Comparison of ENCODE assay signal across 11 cellular contexts in the genomic region with DNA sequence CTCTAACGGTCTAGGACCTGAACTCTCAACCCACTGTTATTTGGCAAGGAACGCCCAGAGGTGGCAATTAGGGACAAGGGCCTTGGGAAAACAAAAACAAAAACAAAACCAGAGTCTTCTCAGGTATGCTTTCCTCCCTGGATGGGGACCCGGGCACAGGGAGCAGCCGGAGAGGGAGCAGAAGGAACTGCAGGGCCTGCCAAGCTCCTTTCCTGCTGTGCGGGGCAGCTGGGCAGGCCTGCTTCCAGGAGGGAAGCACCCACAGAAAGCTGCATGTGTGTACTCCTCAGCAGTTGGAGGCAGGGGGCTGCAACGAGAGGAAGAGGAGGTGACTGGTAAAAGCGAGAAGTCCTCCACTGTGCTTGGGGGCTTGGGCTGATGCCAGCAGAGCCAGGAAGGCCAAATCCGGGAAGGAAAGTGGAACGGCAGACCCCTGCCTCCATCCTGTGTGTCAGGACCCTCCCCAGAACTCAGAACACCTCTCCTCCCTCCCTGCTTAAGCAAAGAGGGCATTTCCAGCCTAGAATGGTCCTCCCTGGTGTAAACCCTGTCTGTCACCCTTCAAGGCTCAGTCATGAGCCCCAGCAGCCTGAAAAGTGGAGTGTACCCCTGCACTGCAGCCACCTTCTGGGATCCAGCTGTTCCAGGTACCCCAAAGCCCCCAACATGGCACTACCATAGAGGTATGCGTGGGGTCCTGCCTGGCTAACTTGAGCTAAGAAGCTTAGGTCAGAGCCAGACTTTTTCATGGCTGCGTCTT. TPM values are rescaled to one million over a fixed set of nuclear protein-coding genes. Genes with fewer than 3 reads are reported as not detected.
A peak's percentile ranks its signal among the peaks of the same experiment; 100 is the strongest.
DNase-seq lines count a peak whose midpoint lies in the region; ATAC-seq and TF ChIP-seq lines count a peak whose summit lies in the region.
"Had no signal": no experiment of that assay in that cellular context is flagged by ENCODE, and none has a peak within 500 bp of the region (broad histone marks: within the 10 kb centered on the region; RNA-seq: fewer than 3 reads in every experiment).

No MANE protein-coding gene starts in this region.

- H3K4me1 ChIP-seq in tibial nerve = peaks cover 0 to 37% (median 12%) of the 10 kb centered on the region in 4 donors

- no peaks in the 10 kb centered on the region for H3K9me3 Mint-ChIP-seq in activated naive CD4-positive, alpha-beta T cell treated with anti-CD3 and anti-CD28 coated beads for 36 hours
- no peaks in the 10 kb centered on the region for H3K9me3 Mint-ChIP-seq in activated CD8-positive, alpha-beta T cell treated with anti-CD3 and anti-CD28 coated beads for 36 hours
- no peaks in the 10 kb centered on the region for H3K9me3 Mint-ChIP-seq in immature natural killer cell
- H3K9me3 Mint-ChIP-seq: nephron had no signal

- peak overlapping the region; percentile 97 for H3K27ac Mint-ChIP-seq in activated naive CD4-positive, alpha-beta T cell treated with anti-CD3 and anti-CD28 coated beads for 36 hours
- H3K27ac Mint-ChIP-seq in activated CD8-positive, alpha-beta T cell treated with anti-CD3 and anti-CD28 coated beads for 36 hours = peak overlapping the region; percentile 98
- peak overlapping the region; percentile 84 to 96 (median 92) for H3K27ac Mint-ChIP-seq in immature natural killer cell

- no peak for TF ChIP-seq EP300 in tibial nerve (IDR thresholded peaks at IDR 0.05)

- DNase-seq in activated naive CD4-positive, alpha-beta T cell treated with anti-CD3 and anti-CD28 coated beads for 36 hours = no peak
- DNase-seq in activated naive CD4-positive, alpha-beta T cell treated with anti-CD3 and anti-CD28 coated beads, Interleukin-2, amount 50 U/mL, for 16 hours = no peak
- DNase-seq in activated CD8-positive, alpha-beta T cell treated with anti-CD3 and anti-CD28 coated beads for 36 hours = no peak
- DNase-seq in immature natural killer cell (no peak), tibial nerve (ENCODE audit: low spot score in 2 of 2) (no peak), ecto neural progenitor cell (ENCODE audit: low spot score) (no peak), NCI-H146 (lab: John Stamatoyannopoulos, UW) (no peak)
- DNase-seq: GF-D8, NCI-H748 treated with DMSO at 0.1 percent for 48 hours had no signal

- peak overlapping the region in 3 of 4 donors; percentile 8 to 68 (median 49) for H3K27ac ChIP-seq in tibial nerve

- peak overlapping the region; percentile 58 for H3K4me3 Mint-ChIP-seq in activated naive CD4-positive, alpha-beta T cell treated with anti-CD3 and anti-CD28 coated beads for 36 hours
- H3K4me3 Mint-ChIP-seq in activated CD8-positive, alpha-beta T cell treated with anti-CD3 and anti-CD28 coated beads for 36 hours = peak overlapping the region; percentile 63
- H3K4me3 Mint-ChIP-seq in immature natural killer cell = peak overlapping the region; percentile 42 to 79 (median 69)
- H3K4me3 Mint-ChIP-seq: nephron had no signal

- intact Hi-C loops in activated naive CD4-positive, alpha-beta T cell treated with anti-CD3 and anti-CD28 coated beads for 36 hours (cut with micrococcal nuclease) = loop anchor here (1.0 kb wide), 2 partner anchors 8 to 10 kb away; no protein-coding TSS in a partner anchor
- intact Hi-C loops in activated CD8-positive, alpha-beta T cell treated with anti-CD3 and anti-CD28 coated beads for 36 hours (cut with micrococcal nuclease) = no loop called here

- TF ChIP-seq CTCF in activated CD8-positive, alpha-beta T cell treated with anti-CD3 and anti-CD28 coated beads for 36 hours (IDR thresholded peaks at IDR 0.05) = no peak
- TF ChIP-seq CTCF in tibial nerve (IDR thresholded peaks at IDR 0.05) = no peak

- POLR2A ChIA-PET in activated CD8-positive, alpha-beta T cell treated with anti-CD3 and anti-CD28 coated beads for 36 hours (lab: Charles Lee) = interaction anchor here (0.6 to 3.2 kb wide), 8 partner anchors 9 to 85 kb away, joined by 3 to 27 read pairs (median 4); no protein-coding TSS in a partner anchor

- H3K4me1 Mint-ChIP-seq in activated naive CD4-positive, alpha-beta T cell treated with anti-CD3 and anti-CD28 coated beads for 36 hours (ENCODE audit: low read depth) = peaks cover 52% of the 10 kb centered on the region
- peaks cover 54% of the 10 kb centered on the region for H3K4me1 Mint-ChIP-seq in activated CD8-positive, alpha-beta T cell treated with anti-CD3 and anti-CD28 coated beads for 36 hours (ENCODE audit: low read depth)
- H3K4me1 Mint-ChIP-seq in immature natural killer cell = peaks cover 28 to 29% of the 10 kb centered on the region in 2 donors

- H3K27me3 Mint-ChIP-seq in activated naive CD4-positive, alpha-beta T cell treated with anti-CD3 and anti-CD28 coated beads for 36 hours (ENCODE audit: low read depth) = no peaks in the 10 kb centered on the region
- H3K27me3 Mint-ChIP-seq in activated CD8-positive, alpha-beta T cell treated with anti-CD3 and anti-CD28 coated beads for 36 hours = no peaks in the 10 kb centered on the region
- H3K27me3 Mint-ChIP-seq in immature natural killer cell (ENCODE audit: low read depth in 3 of 3) = peaks cover 0 to 2% (median 0%) of the 10 kb centered on the region in 3 donors

- no peak for TF ChIP-seq POLR2A in tibial nerve (IDR thresholded peaks at IDR 0.05)

- WGBS in tibial nerve, 2 donors = 60 to 74% methylated on average over 11 of the region's 11 CpGs

- ATAC-seq in activated CD8-positive, alpha-beta T cell treated with anti-CD3 and anti-CD28 coated beads for 36 hours = peak; percentile 21
- no peak for ATAC-seq in HG03135 (IDR thresholded peaks at IDR 0.05; ENCODE audit: unreplicated experiment)

- no peak overlapping the region for H3K4me3 ChIP-seq in tibial nerve

- H3K27me3 ChIP-seq in tibial nerve = no peaks in the 10 kb centered on the region

- peaks cover 0 to 42% (median 0%) of the 10 kb centered on the region in 3 donors for H3K36me3 ChIP-seq in tibial nerve

- peaks cover 24% of the 10 kb centered on the region for H3K36me3 Mint-ChIP-seq in activated naive CD4-positive, alpha-beta T cell treated with anti-CD3 and anti-CD28 coated beads for 36 hours (ENCODE audit: low read depth)
- H3K36me3 Mint-ChIP-seq in activated CD8-positive, alpha-beta T cell treated with anti-CD3 and anti-CD28 coated beads for 36 hours (ENCODE audit: low read depth) = peaks cover 54% of the 10 kb centered on the region
- peaks cover 4 to 14% (median 12%) of the 10 kb centered on the region in 3 donors for H3K36me3 Mint-ChIP-seq in immature natural killer cell

- H3K9me3 ChIP-seq in tibial nerve = no peaks in the 10 kb centered on the region

- CTCF ChIA-PET in activated naive CD4-positive, alpha-beta T cell treated with anti-CD3 and anti-CD28 coated beads for 36 hours (lab: Charles Lee) = interaction anchor here (0.8 to 3.4 kb wide), 5 partner anchors 8 to 77 kb away, joined by 3 to 23 read pairs (median 4); no protein-coding TSS in a partner anchor
- CTCF ChIA-PET in activated CD8-positive, alpha-beta T cell treated with anti-CD3 and anti-CD28 coated beads for 36 hours (lab: Charles Lee) = interaction anchor here (1.0 to 3.5 kb wide), 5 partner anchors 8 to 92 kb away, joined by 3 to 26 read pairs (median 4); no protein-coding TSS in a partner anchor

RNA-seq across cellular contexts. Expression of a gene that starts 56.3 kb away (rescaled TPM):
- 10 to 100 TPM; 53.0 to 53.5 TPM for total RNA-seq in activated naive CD4-positive, alpha-beta T cell treated with anti-CD3 and anti-CD28 coated beads for 36 hours
- total RNA-seq in activated CD8-positive, alpha-beta T cell treated with anti-CD3 and anti-CD28 coated beads for 36 hours = 10 to 100 TPM; 84.8 to 97.8 TPM
- 10 to 100 TPM in 1 of 3 donors, 1 to 10 TPM in 2; 9.4 to 15.9 (median 9.9) TPM for polyA plus RNA-seq in immature natural killer cell
- total RNA-seq in tibial nerve = 10 to 100 TPM; 17.4 to 28.4 (median 25.0) TPM
